8 cellular contexts compared by ENCODE assay signal in genomic region chr7:75738975-75739795, GRCh38. TPM values are rescaled to one million over a fixed set of nuclear protein-coding genes. Genes with fewer than 3 reads are reported as not detected.
DNase-seq lines count a peak whose midpoint lies in the region; ATAC-seq and FAIRE-seq lines count a peak whose summit lies in the region.

No MANE protein-coding gene starts in this region.

- no peaks in the 10 kb centered on the region for H3K9me3 Mint-ChIP-seq in activated T-helper 1 cell treated with anti-CD3 and anti-CD28 coated beads, Interleukin-12 subunit alpha, Interleukin-12 subunit beta, Interleukin-2, Interleukin-4 antibody, amounts not matched to agents 30 ng/mL and 10 ng/mL and 1 ng/mL, durations not matched to agents 14 hours and 24 hours and 36 hours
- H3K9me3 Mint-ChIP-seq in naive thymus-derived CD8-positive, alpha-beta T cell, result no peaks in the 10 kb centered on the region
- H3K9me3 Mint-ChIP-seq in stimulated activated memory B cell treated with anti-CD40 and anti-IgM and Interleukin-4, amounts not matched to agents 10 μg/mL and 1 μg/mL and 100 μg/mL, for 72 hours, result no peaks in the 10 kb centered on the region

- H3K27me3 Mint-ChIP-seq in activated T-helper 1 cell treated with anti-CD3 and anti-CD28 coated beads, Interleukin-12 subunit alpha, Interleukin-12 subunit beta, Interleukin-2, Interleukin-4 antibody, amounts not matched to agents 30 ng/mL and 10 ng/mL and 1 ng/mL, durations not matched to agents 14 hours and 24 hours and 36 hours (ENCODE audit: insufficient read depth), result peaks cover 17% of the 10 kb centered on the region
- peaks cover 0 to 6% (median 2%) of the 10 kb centered on the region in 5 donors for H3K27me3 Mint-ChIP-seq in naive thymus-derived CD8-positive, alpha-beta T cell
- no peaks in the 10 kb centered on the region for H3K27me3 Mint-ChIP-seq in stimulated activated memory B cell treated with anti-CD40 and anti-IgM and Interleukin-4, amounts not matched to agents 10 μg/mL and 1 μg/mL and 100 μg/mL, for 72 hours

- H3K36me3 Mint-ChIP-seq in activated T-helper 1 cell treated with anti-CD3 and anti-CD28 coated beads, Interleukin-12 subunit alpha, Interleukin-12 subunit beta, Interleukin-2, Interleukin-4 antibody, amounts not matched to agents 30 ng/mL and 10 ng/mL and 1 ng/mL, durations not matched to agents 14 hours and 24 hours and 36 hours (ENCODE audit: low read depth), result no peaks in the 10 kb centered on the region
- no peaks in the 10 kb centered on the region for H3K36me3 Mint-ChIP-seq in naive thymus-derived CD8-positive, alpha-beta T cell
- no peaks in the 10 kb centered on the region for H3K36me3 Mint-ChIP-seq in stimulated activated memory B cell treated with anti-CD40 and anti-IgM and Interleukin-4, amounts not matched to agents 10 μg/mL and 1 μg/mL and 100 μg/mL, for 72 hours

- H3K4me3 Mint-ChIP-seq in activated T-helper 1 cell treated with anti-CD3 and anti-CD28 coated beads, Interleukin-12 subunit alpha, Interleukin-12 subunit beta, Interleukin-2, Interleukin-4 antibody, amounts not matched to agents 30 ng/mL and 10 ng/mL and 1 ng/mL, durations not matched to agents 14 hours and 24 hours and 36 hours, result peak overlapping the region; percentile 93
- H3K4me3 Mint-ChIP-seq in naive thymus-derived CD8-positive, alpha-beta T cell, result peak overlapping the region; percentile 91 to 100 (median 98)
- H3K4me3 Mint-ChIP-seq in stimulated activated memory B cell treated with anti-CD40 and anti-IgM and Interleukin-4, amounts not matched to agents 10 μg/mL and 1 μg/mL and 100 μg/mL, for 72 hours, result peak overlapping the region; percentile 96

- POLR2A ChIA-PET in naive thymus-derived CD8-positive, alpha-beta T cell (lab: Charles Lee), result interaction anchor here (0.6 to 1.6 kb wide), 7 partner anchors 9 to 1761 kb away, joined by 3 to 5 read pairs (median 3); no protein-coding TSS in a partner anchor

- H3K4me1 Mint-ChIP-seq in activated T-helper 1 cell treated with anti-CD3 and anti-CD28 coated beads, Interleukin-12 subunit alpha, Interleukin-12 subunit beta, Interleukin-2, Interleukin-4 antibody, amounts not matched to agents 30 ng/mL and 10 ng/mL and 1 ng/mL, durations not matched to agents 14 hours and 24 hours and 36 hours (ENCODE audit: low read depth), result peaks cover 21% of the 10 kb centered on the region
- peaks cover 9 to 41% (median 18%) of the 10 kb centered on the region in 4 donors for H3K4me1 Mint-ChIP-seq in naive thymus-derived CD8-positive, alpha-beta T cell
- peaks cover 31% of the 10 kb centered on the region for H3K4me1 Mint-ChIP-seq in stimulated activated memory B cell treated with anti-CD40 and anti-IgM and Interleukin-4, amounts not matched to agents 10 μg/mL and 1 μg/mL and 100 μg/mL, for 72 hours

- peak; percentile 93 to 94 for ATAC-seq in naive thymus-derived CD8-positive, alpha-beta T cell
- peak; percentile 97 for ATAC-seq in stimulated activated memory B cell treated with anti-CD40 and anti-IgM and Interleukin-4, amounts not matched to agents 10 μg/mL and 1 μg/mL and 100 μg/mL, for 72 hours

- FAIRE-seq in RCC 7860 (lab: Jason Lieb, UNC), result no peak

- intact Hi-C loops in activated T-helper 1 cell treated with anti-CD3 and anti-CD28 coated beads, Interleukin-12 subunit alpha, Interleukin-12 subunit beta, Interleukin-2, Interleukin-4 antibody, amounts not matched to agents 30 ng/mL and 10 ng/mL and 1 ng/mL, durations not matched to agents 14 hours and 24 hours and 36 hours (cut with micrococcal nuclease), result loop anchor here (1.0 to 5.0 kb wide), 10 partner anchors 104 to 2000 kb away; partner anchors contain the start of genes ABHD11, POR, RHBDD2 and STYXL1

- DNase-seq in Daoy (ENCODE audit: low read depth), result peak; percentile 99
- DNase-seq in GOT3 (lab: John Stamatoyannopoulos, UW), result peak; percentile 98
- DNase-seq in Kasumi-1 (lab: John Stamatoyannopoulos, UW), result peak; percentile 94
- peak; percentile 98 for DNase-seq in RCC 7860 (ENCODE audit: low spot score)
- DNase-seq in activated T-helper 1 cell treated with anti-CD3 and anti-CD28 coated beads, Interleukin-12 subunit alpha, Interleukin-12 subunit beta, Interleukin-2, Interleukin-4 antibody, amounts not matched to agents 30 ng/mL and 10 ng/mL and 1 ng/mL, durations not matched to agents 14 hours and 24 hours and 36 hours (ENCODE audit: low spot score), result peak; percentile 98
- peak; percentile 99 for DNase-seq in fibroblast of gingiva (ENCODE audit: low read depth)
- DNase-seq in naive thymus-derived CD8-positive, alpha-beta T cell, result peak; percentile 95 to 100 (median 99)

- peak overlapping the region; percentile 96 for H3K27ac Mint-ChIP-seq in activated T-helper 1 cell treated with anti-CD3 and anti-CD28 coated beads, Interleukin-12 subunit alpha, Interleukin-12 subunit beta, Interleukin-2, Interleukin-4 antibody, amounts not matched to agents 30 ng/mL and 10 ng/mL and 1 ng/mL, durations not matched to agents 14 hours and 24 hours and 36 hours
- H3K27ac Mint-ChIP-seq in naive thymus-derived CD8-positive, alpha-beta T cell, result peak overlapping the region; percentile 83 to 99 (median 97)
- H3K27ac Mint-ChIP-seq in stimulated activated memory B cell treated with anti-CD40 and anti-IgM and Interleukin-4, amounts not matched to agents 10 μg/mL and 1 μg/mL and 100 μg/mL, for 72 hours, result peak overlapping the region; percentile 87

RNA-seq across cellular contexts. Expression of gene HIP1, which starts 0.4 kb away (rescaled TPM):
- 12.3 and 13.4 TPM in 2 replicates for total RNA-seq in Daoy (2014; rRNA removed; shearing (Covaris generic))
- 2.3 and 3.3 TPM in 2 replicates for total RNA-seq in activated T-helper 1 cell treated with anti-CD3 and anti-CD28 coated beads, Interleukin-12 subunit alpha, Interleukin-12 subunit beta, Interleukin-2, Interleukin-4 antibody, amounts not matched to agents 30 ng/mL and 10 ng/mL and 1 ng/mL, durations not matched to agents 14 hours and 24 hours and 36 hours
- 1 to 10 TPM; 1.6 to 2.1 TPM for total RNA-seq in naive thymus-derived CD8-positive, alpha-beta T cell
- polyA plus RNA-seq in naive thymus-derived CD8-positive, alpha-beta T cell, result 1 to 10 TPM in 1 of 3 donors, under 1 TPM in 2; 0.13 to 2.0 (median 0.34) TPM

RNA-seq across cellular contexts. Expression of gene CCL26, which starts 32.8 kb away (rescaled TPM):
- 1.5 TPM in 1 of 2 replicates, not detected in the other for total RNA-seq in Daoy (2014; rRNA removed; shearing (Covaris generic))
- not detected in 2 replicates for total RNA-seq in activated T-helper 1 cell treated with anti-CD3 and anti-CD28 coated beads, Interleukin-12 subunit alpha, Interleukin-12 subunit beta, Interleukin-2, Interleukin-4 antibody, amounts not matched to agents 30 ng/mL and 10 ng/mL and 1 ng/mL, durations not matched to agents 14 hours and 24 hours and 36 hours
- total RNA-seq in naive thymus-derived CD8-positive, alpha-beta T cell, result not detected
- polyA plus RNA-seq in naive thymus-derived CD8-positive, alpha-beta T cell, result not detected

Comparison
In these comparisons a context has a peak if more than half of its experiments do, and no peak if none do; other contexts are left out.
1. Peak in every context shown above with its lines: DNase-seq and ATAC-seq.